8 cellular contexts compared by ENCODE assay signal in genomic region chr16:90077240-90077756, GRCh38. TPM values are rescaled to one million over a fixed set of nuclear protein-coding genes. Genes with fewer than 3 reads are reported as not detected.
DNase-seq lines count a peak whose midpoint lies in the region; ATAC-seq and TF ChIP-seq lines count a peak whose summit lies in the region.

PRDM7 (minus strand) TSS chr16:90077331; CDS start chr16:90075910, 1,421 bp downstream.

- DNase-seq in GM06990 (ENCODE audit: extremely low read depth, insufficient read length) (peak; percentile 88), NCI-H1105 treated with DMSO at 0.1 percent for 48 hours (lab: John Stamatoyannopoulos, UW) (peak; percentile 90), T-cell (peak; percentile 85 to 97 (median 92)), amygdala (lab: John Stamatoyannopoulos, UW) (peak in 55 of 56 donors; percentile 28 to 95 (median 86)), right atrium auricular region (ENCODE audit: low spot score) (peak; percentile 84), progenitor cell of endocrine pancreas (ENCODE audit: low spot score, unreplicated experiment) (peak; percentile 95), upper lobe of left lung (peak; percentile 96 to 99)

- H3K27ac Mint-ChIP-seq in T-cell (peak within 1 kb of the TSS; percentile 75 to 92), progenitor cell of endocrine pancreas (peak within 1 kb of the TSS; percentile 39)

- H3K4me1 ChIP-seq in right atrium auricular region (peaks cover 0 to 13% of the 10 kb centered on the region in 2 donors), upper lobe of left lung (peaks cover 4 to 18% (median 18%) of the 10 kb centered on the region in 4 donors)

- H3K9me3 Mint-ChIP-seq in T-cell (no peaks in the 10 kb centered on the region), progenitor cell of endocrine pancreas (ENCODE audit: low read depth) (no peaks in the 10 kb centered on the region)

- H3K27me3 Mint-ChIP-seq in T-cell: peaks cover 0 to 20% of the 10 kb centered on the region in 2 donors
- peaks cover 66% of the 10 kb centered on the region for H3K27me3 Mint-ChIP-seq in progenitor cell of endocrine pancreas

- H3K4me3 Mint-ChIP-seq in T-cell: peak within 1 kb of the TSS; percentile 79 to 87 (median 87)
- peak within 1 kb of the TSS; percentile 73 for H3K4me3 Mint-ChIP-seq in progenitor cell of endocrine pancreas (ENCODE audit: low read depth)

- no peaks in the 10 kb centered on the region for H3K9me3 ChIP-seq in right atrium auricular region
- no peaks in the 10 kb centered on the region for H3K9me3 ChIP-seq in upper lobe of left lung

- peak; percentile 90 for ATAC-seq in HG02623 (IDR thresholded peaks at IDR 0.05; ENCODE audit: unreplicated experiment)
- peak; percentile 90 to 94 (median 92) for ATAC-seq in T-cell (replicated peaks in 1 of 4)
- ATAC-seq in upper lobe of left lung (ENCODE audit: low FRiP score in 2 of 2): peak; percentile 96 to 98

- H3K4me1 Mint-ChIP-seq in T-cell: peaks cover 24 to 28% (median 26%) of the 10 kb centered on the region in 3 donors
- peaks cover 8% of the 10 kb centered on the region for H3K4me1 Mint-ChIP-seq in progenitor cell of endocrine pancreas (ENCODE audit: low read depth)

- TF ChIP-seq POLR2A in upper lobe of left lung (IDR thresholded peaks at IDR 0.05): peak in 2 of 4 donors; percentile 10 to 27

- H3K36me3 Mint-ChIP-seq in T-cell (no peaks in the 10 kb centered on the region), progenitor cell of endocrine pancreas (ENCODE audit: insufficient read depth) (no peaks in the 10 kb centered on the region)

- CTCF ChIA-PET in T-cell (lab: Charles Lee): no interaction called here

- H3K36me3 ChIP-seq in GM06990 (ENCODE audit: control insufficient read depth, insufficient read depth, low read length) (no peaks in the 10 kb centered on the region), right atrium auricular region (no peaks in the 10 kb centered on the region), upper lobe of left lung (no peaks in the 10 kb centered on the region)

- H3K27ac ChIP-seq in right atrium auricular region (peak within 1 kb of the TSS; percentile 24 to 46), upper lobe of left lung (peak within 1 kb of the TSS in 2 of 4 donors; percentile 16 to 65)

- POLR2A ChIA-PET in T-cell (lab: Charles Lee): no interaction called here

- H3K27me3 ChIP-seq in GM06990 (replicated peaks; ENCODE audit: control insufficient read depth, insufficient read depth, low read length) (no peaks in the 10 kb centered on the region), right atrium auricular region (no peaks in the 10 kb centered on the region), upper lobe of left lung (no peaks in the 10 kb centered on the region)

- TF ChIP-seq CTCF in GM06990 (IDR thresholded peaks at IDR 0.05; ENCODE audit: insufficient read depth, low read length, poor library complexity, severe bottlenecking) (no peak), right atrium auricular region (IDR thresholded peaks at IDR 0.05) (no peak), progenitor cell of endocrine pancreas (IDR thresholded peaks at IDR 0.05; ENCODE audit: unreplicated experiment) (no peak), upper lobe of left lung (IDR thresholded peaks at IDR 0.05) (peak in 1 of 6 experiments; percentile 7)

- TF ChIP-seq EP300 in upper lobe of left lung (IDR thresholded peaks at IDR 0.05): no peak

- WGBS in upper lobe of left lung, 2 donors: 1 to 3% methylated on average over 12 to 31 of the region's 32 CpGs

- H3K4me3 ChIP-seq in GM06990 (replicated peaks; ENCODE audit: low read depth, low read length): peak within 1 kb of the TSS; percentile 59
- peak within 1 kb of the TSS in 1 of 2 donors; percentile 51 for H3K4me3 ChIP-seq in right atrium auricular region
- H3K4me3 ChIP-seq in upper lobe of left lung: peak within 1 kb of the TSS in 3 of 4 donors; percentile 43 to 48 (median 46)

RNA-seq across cellular contexts. Expression of gene PRDM7, which starts in this region (rescaled TPM):
- total RNA-seq in T-cell (not detected), right atrium auricular region (not detected), progenitor cell of endocrine pancreas (not detected in 2 replicates), upper lobe of left lung (not detected)

Comparison
In these comparisons a context has a peak if more than half of its experiments do, and no peak if none do; other contexts are left out.
1. Peak in DNase-seq and ATAC-seq in T-cell; RNA of the gene not detected or under 1 TPM.
2. Peak in DNase-seq and H3K27ac ChIP-seq in right atrium auricular region; RNA of the gene not detected or under 1 TPM.
3. Peak in DNase-seq in progenitor cell of endocrine pancreas; RNA of the gene not detected or under 1 TPM.
4. Peak in DNase-seq, ATAC-seq and H3K4me3 ChIP-seq in upper lobe of left lung; RNA of the gene not detected or under 1 TPM.